2 cellular contexts compared by ENCODE assay signal in the genomic region with DNA sequence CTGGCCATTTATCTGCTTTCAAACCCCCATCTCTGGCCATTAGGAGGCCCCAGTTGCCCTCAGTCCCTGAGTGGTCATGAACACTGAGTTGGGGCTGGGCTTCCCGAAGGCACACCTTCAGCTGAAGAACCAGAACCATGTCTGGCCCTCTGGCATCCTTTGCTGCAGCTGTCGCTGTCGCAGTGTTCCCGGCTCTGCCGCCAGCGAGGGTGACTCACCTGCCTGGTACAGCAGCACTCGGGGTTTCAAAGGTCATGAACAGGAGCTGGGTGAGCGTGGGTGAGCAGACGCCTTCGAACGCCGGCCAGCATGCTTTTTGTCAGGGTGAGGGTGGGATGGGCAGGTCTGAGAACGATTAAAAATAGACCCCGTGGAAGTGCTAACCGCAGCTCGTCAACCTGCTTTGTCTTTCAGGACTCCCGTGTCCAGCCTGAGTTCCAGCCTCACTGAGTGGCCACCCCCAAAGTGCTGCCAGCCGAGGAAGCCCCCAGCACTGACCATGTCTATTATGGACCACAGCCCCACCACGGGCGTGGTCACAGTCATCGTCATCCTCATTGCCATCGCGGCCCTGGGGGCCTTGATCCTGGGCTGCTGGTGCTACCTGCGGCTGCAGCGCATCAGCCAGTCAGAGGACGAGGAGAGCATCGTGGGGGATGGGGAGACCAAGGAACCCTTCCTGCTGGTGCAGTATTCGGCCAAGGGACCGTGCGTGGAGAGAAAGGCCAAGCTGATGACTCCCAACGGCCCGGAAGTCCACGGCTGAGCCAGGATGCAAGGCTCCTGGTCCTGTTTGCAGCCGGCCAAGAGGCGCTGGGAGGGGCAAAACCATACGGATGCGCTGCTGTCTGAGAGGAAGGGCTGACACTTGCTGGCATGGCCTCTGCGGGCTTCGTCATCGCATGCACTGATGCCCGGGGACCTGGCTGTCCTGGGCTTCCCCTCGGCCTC.
TF ChIP-seq lines count a peak whose summit lies in the region.

No MANE protein-coding gene starts in this region.

TF ChIP-seq in A549, 52 proteins besides CTCF, POLR2A, EP300 and RAD21:
- TF ChIP-seq, protein P1, sequence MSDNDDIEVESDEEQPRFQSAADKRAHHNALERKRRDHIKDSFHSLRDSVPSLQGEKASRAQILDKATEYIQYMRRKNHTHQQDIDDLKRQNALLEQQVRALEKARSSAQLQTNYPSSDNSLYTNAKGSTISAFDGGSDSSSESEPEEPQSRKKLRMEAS (IDR thresholded peaks at IDR 0.05) = peak; percentile 64; the same call in 1 of the 2 replicates
- TF ChIP-seq MYC (IDR thresholded peaks at IDR 0.05; ENCODE audit: borderline replicate concordance, low read length) (no peak), FOSL2 (IDR thresholded peaks at IDR 0.05) (peak; percentile 29; the same call in 1 of the 2 replicates), FOSL2 (CRISPR knock-in tag; IDR thresholded peaks at IDR 0.05) (peak; percentile 80)
TF ChIP-seq in A549: peak in this region for 2.

TF ChIP-seq in HepG2, 621 proteins besides CTCF, POLR2A, EP300 and RAD21 (continues in another document):
- TF ChIP-seq ZNF337 (CRISPR knock-in tag; IDR thresholded peaks at IDR 0.05; ENCODE audit: borderline replicate concordance, low read depth) (no peak), SALL1 (CRISPR knock-in tag; IDR thresholded peaks at IDR 0.05) (peak; percentile 91), ZNF616 (CRISPR knock-in tag; IDR thresholded peaks at IDR 0.05; ENCODE audit: low read depth) (peak; percentile 79; the same call in 1 of the 2 replicates), KLF13 (CRISPR knock-in tag; IDR thresholded peaks at IDR 0.05) (no peak), SIX4 (CRISPR knock-in tag; IDR thresholded peaks at IDR 0.05) (no peak), REXO4 (CRISPR knock-in tag; IDR thresholded peaks at IDR 0.05; ENCODE audit: borderline replicate concordance) (no peak), PCBP1 (IDR thresholded peaks at IDR 0.05; ENCODE audit: borderline replicate concordance, low read depth, low read length) (peak; percentile 62; the same call in 1 of the 2 replicates), GLI4 (CRISPR knock-in tag; IDR thresholded peaks at IDR 0.05; ENCODE audit: borderline replicate concordance) (no peak), ZNF264 (CRISPR knock-in tag; IDR thresholded peaks at IDR 0.05) (no peak), ATF5 (CRISPR knock-in tag; IDR thresholded peaks at IDR 0.05; ENCODE audit: low read depth) (no peak), FIP1L1 (IDR thresholded peaks at IDR 0.05; ENCODE audit: borderline replicate concordance, insufficient read depth, low read depth, low read length) (no peak), POLR2G (IDR thresholded peaks at IDR 0.05; ENCODE audit: low read depth, low read length) (no peak), ZNF552 (CRISPR knock-in tag; IDR thresholded peaks at IDR 0.05; ENCODE audit: borderline replicate concordance) (no peak; the same call in 1 of the 2 replicates), ZNF687 (CRISPR knock-in tag; IDR thresholded peaks at IDR 0.05) (peak; percentile 98), ZKSCAN8 (CRISPR knock-in tag; IDR thresholded peaks at IDR 0.05; ENCODE audit: borderline replicate concordance) (peak; percentile 70; the same call in 1 of the 2 replicates), ZNF773 (CRISPR knock-in tag; IDR thresholded peaks at IDR 0.05; ENCODE audit: borderline replicate concordance) (0 out of 2 replicates have a peak, but pooled peaks have one; percentile 24), FOXM1 (CRISPR knock-in tag; IDR thresholded peaks at IDR 0.05) (no peak), ZNF431 (CRISPR knock-in tag; IDR thresholded peaks at IDR 0.05; ENCODE audit: borderline replicate concordance, low read depth) (no peak), ZFP36L2 (CRISPR knock-in tag; IDR thresholded peaks at IDR 0.05) (no peak), ZNF24 (IDR thresholded peaks at IDR 0.05) (no peak), EEA1 (CRISPR knock-in tag; IDR thresholded peaks at IDR 0.05; ENCODE audit: borderline replicate concordance) (peak; percentile 35; the same call in 1 of the 2 replicates), ZNF782 (CRISPR knock-in tag; IDR thresholded peaks at IDR 0.05; ENCODE audit: borderline replicate concordance) (no peak), PHB2 (IDR thresholded peaks at IDR 0.05; ENCODE audit: partially characterized antibody) (no peak), MAF1 (CRISPR knock-in tag; IDR thresholded peaks at IDR 0.05; ENCODE audit: borderline replicate concordance) (no peak), ZNF3 (CRISPR knock-in tag; IDR thresholded peaks at IDR 0.05) (0 out of 2 replicates have a peak, but pooled peaks have one; percentile 30), NCOA2 (CRISPR knock-in tag; IDR thresholded peaks at IDR 0.05) (peak; percentile 43), TAF1 (CRISPR knock-in tag; IDR thresholded peaks at IDR 0.05) (peak; percentile 24; the same call in 1 of the 2 replicates), SUZ12 (IDR thresholded peaks at IDR 0.05; ENCODE audit: low read depth, low read length) (no peak), CREM (IDR thresholded peaks at IDR 0.05) (no peak), CREM (CRISPR knock-in tag; IDR thresholded peaks at IDR 0.05) (no peak), HDAC1 (CRISPR knock-in tag; IDR thresholded peaks at IDR 0.05) (no peak), ZNF468 (CRISPR knock-in tag; IDR thresholded peaks at IDR 0.05) (peak; percentile 45; the same call in 1 of the 2 replicates), MLX (CRISPR knock-in tag; IDR thresholded peaks at IDR 0.05) (peak; percentile 49; the same call in 1 of the 2 replicates), ZNF317 (CRISPR knock-in tag; IDR thresholded peaks at IDR 0.05) (no peak), KMT2B (CRISPR knock-in tag; IDR thresholded peaks at IDR 0.05) (0 out of 2 replicates have a peak, but pooled peaks have one; percentile 37), EED (CRISPR knock-in tag; IDR thresholded peaks at IDR 0.05) (peak; percentile 90; the same call in 1 of the 2 replicates), NFE2L2 (IDR thresholded peaks at IDR 0.05; ENCODE audit: low read length) (no peak), JUND (CRISPR knock-in tag; IDR thresholded peaks at IDR 0.05) (peak; percentile 97), ZNF563 (CRISPR knock-in tag; IDR thresholded peaks at IDR 0.05) (peak; percentile 51; the same call in 1 of the 2 replicates), ZSCAN20 (CRISPR knock-in tag; IDR thresholded peaks at IDR 0.05; ENCODE audit: borderline replicate concordance) (no peak), ATRX (CRISPR knock-in tag; IDR thresholded peaks at IDR 0.05; ENCODE audit: borderline replicate concordance) (no peak), MAFK (conservative IDR thresholded peaks at IDR 0.05 in 1 of 2, IDR thresholded peaks at IDR 0.05 in 1 of 2; ENCODE audit: low read length in 2 of 2) (no peak; a peak in 1 of 4 replicates), ZNF331 (CRISPR knock-in tag; IDR thresholded peaks at IDR 0.05) (peak; percentile 50), ZNF570 (CRISPR knock-in tag; IDR thresholded peaks at IDR 0.05; ENCODE audit: borderline replicate concordance) (no peak), SRSF9 (IDR thresholded peaks at IDR 0.05; ENCODE audit: borderline replicate concordance, insufficient read depth, low read depth, low read length, poor library complexity, severe bottlenecking) (no peak), ZNF790 (CRISPR knock-in tag; IDR thresholded peaks at IDR 0.05; ENCODE audit: borderline replicate concordance) (no peak), TCF7L2 (IDR thresholded peaks at IDR 0.05; ENCODE audit: low read depth, low read length) (no peak), ZMYM3 (CRISPR knock-in tag; IDR thresholded peaks at IDR 0.05) (peak; percentile 71; the same call in 1 of the 2 replicates), ZNF891 (CRISPR knock-in tag; IDR thresholded peaks at IDR 0.05) (peak; percentile 75), SMAD9 (CRISPR knock-in tag; IDR thresholded peaks at IDR 0.05) (no peak), RNF2 (conservative IDR thresholded peaks at IDR 0.05; ENCODE audit: low read depth) (peak; percentile 64; the same call in 1 of the 2 replicates), ZNF746 (CRISPR knock-in tag; IDR thresholded peaks at IDR 0.05) (0 out of 2 replicates have a peak, but pooled peaks have one; percentile 23), ZFP36L1 (CRISPR knock-in tag; IDR thresholded peaks at IDR 0.05) (no peak), TFAP4 (IDR thresholded peaks at IDR 0.05; ENCODE audit: borderline replicate concordance, low read depth) (peak; percentile 81; the same call in 1 of the 2 replicates), MXD1 (CRISPR knock-in tag; IDR thresholded peaks at IDR 0.05) (no peak), ZNF749 (CRISPR knock-in tag; IDR thresholded peaks at IDR 0.05; ENCODE audit: borderline replicate concordance) (no peak), ZNF768 (CRISPR knock-in tag; IDR thresholded peaks at IDR 0.05) (peak; percentile 52)
- TF ChIP-seq, protein P2, sequence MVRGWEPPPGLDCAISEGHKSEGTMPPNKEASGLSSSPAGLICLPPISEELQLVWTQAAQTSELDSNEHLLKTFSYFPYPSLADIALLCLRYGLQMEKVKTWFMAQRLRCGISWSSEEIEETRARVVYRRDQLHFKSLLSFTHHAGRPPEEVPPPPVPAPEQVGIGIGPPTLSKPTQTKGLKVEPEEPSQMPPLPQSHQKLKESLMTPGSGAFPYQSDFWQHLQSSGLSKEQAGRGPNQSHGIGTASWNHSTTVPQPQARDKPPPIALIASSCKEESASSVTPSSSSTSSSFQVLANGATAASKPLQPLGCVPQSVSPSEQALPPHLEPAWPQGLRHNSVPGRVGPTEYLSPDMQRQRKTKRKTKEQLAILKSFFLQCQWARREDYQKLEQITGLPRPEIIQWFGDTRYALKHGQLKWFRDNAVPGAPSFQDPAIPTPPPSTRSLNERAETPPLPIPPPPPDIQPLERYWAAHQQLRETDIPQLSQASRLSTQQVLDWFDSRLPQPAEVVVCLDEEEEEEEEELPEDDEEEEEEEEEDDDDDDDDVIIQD (CRISPR knock-in tag; IDR thresholded peaks at IDR 0.05; ENCODE audit: low read depth) = peak; percentile 74
- TF ChIP-seq, protein P3, sequence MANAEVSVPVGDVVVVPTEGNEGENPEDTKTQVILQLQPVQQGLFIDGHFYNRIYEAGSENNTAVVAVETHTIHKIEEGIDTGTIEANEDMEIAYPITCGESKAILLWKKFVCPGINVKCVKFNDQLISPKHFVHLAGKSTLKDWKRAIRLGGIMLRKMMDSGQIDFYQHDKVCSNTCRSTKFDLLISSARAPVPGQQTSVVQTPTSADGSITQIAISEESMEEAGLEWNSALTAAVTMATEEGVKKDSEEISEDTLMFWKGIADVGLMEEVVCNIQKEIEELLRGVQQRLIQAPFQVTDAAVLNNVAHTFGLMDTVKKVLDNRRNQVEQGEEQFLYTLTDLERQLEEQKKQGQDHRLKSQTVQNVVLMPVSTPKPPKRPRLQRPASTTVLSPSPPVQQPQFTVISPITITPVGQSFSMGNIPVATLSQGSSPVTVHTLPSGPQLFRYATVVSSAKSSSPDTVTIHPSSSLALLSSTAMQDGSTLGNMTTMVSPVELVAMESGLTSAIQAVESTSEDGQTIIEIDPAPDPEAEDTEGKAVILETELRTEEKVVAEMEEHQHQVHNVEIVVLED (CRISPR knock-in tag; IDR thresholded peaks at IDR 0.05; ENCODE audit: borderline replicate concordance) = peak; percentile 59; the same call in 1 of the 2 replicates
- TF ChIP-seq, protein P4, sequence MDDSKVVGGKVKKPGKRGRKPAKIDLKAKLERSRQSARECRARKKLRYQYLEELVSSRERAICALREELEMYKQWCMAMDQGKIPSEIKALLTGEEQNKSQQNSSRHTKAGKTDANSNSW (CRISPR knock-in tag; IDR thresholded peaks at IDR 0.05; ENCODE audit: borderline replicate concordance) = no peak
